In the genomic region with DNA sequence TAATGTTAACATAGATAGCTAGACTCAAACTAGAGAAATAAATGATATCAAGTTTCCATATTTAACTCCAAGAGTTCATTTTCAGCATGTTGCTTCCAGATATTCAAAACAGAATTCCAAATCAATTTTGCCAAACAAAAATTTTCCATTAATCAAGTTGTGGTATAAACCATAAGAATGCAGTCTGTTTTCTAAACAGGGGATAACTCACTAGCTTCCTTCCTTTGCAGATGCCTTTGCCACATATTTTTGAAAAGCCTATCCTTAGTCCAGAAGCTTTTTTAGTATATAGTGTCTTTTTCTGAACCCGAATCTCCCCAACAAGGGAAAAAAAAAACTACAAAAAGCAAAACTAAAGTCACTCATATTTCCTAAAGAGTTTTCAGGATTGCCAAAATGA, we compare ENCODE assay signal across 1 cellular context.
TF ChIP-seq lines count a peak whose summit lies in the region.

No MANE protein-coding gene starts in this region.

TF ChIP-seq in SK-N-SH, 30 proteins besides CTCF, POLR2A, EP300 and RAD21 (continued from another document):
- TF ChIP-seq REST (IDR thresholded peaks at IDR 0.05; ENCODE audit: low read depth, low read length): no peak
